8 cellular contexts compared by ENCODE assay signal in genomic region chr7:101085000-101085948, GRCh38. TPM values are rescaled to one million over a fixed set of nuclear protein-coding genes. Genes with fewer than 3 reads are reported as not detected.
A peak's percentile ranks its signal among the peaks of the same experiment; 100 is the strongest.
DNase-seq lines count a peak whose midpoint lies in the region; ATAC-seq and TF ChIP-seq lines count a peak whose summit lies in the region.

A gene with protein sequence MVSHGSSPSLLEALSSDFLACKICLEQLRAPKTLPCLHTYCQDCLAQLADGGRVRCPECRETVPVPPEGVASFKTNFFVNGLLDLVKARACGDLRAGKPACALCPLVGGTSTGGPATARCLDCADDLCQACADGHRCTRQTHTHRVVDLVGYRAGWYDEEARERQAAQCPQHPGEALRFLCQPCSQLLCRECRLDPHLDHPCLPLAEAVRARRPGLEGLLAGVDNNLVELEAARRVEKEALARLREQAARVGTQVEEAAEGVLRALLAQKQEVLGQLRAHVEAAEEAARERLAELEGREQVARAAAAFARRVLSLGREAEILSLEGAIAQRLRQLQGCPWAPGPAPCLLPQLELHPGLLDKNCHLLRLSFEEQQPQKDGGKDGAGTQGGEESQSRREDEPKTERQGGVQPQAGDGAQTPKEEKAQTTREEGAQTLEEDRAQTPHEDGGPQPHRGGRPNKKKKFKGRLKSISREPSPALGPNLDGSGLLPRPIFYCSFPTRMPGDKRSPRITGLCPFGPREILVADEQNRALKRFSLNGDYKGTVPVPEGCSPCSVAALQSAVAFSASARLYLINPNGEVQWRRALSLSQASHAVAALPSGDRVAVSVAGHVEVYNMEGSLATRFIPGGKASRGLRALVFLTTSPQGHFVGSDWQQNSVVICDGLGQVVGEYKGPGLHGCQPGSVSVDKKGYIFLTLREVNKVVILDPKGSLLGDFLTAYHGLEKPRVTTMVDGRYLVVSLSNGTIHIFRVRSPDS (plus strand): TSS chr7:101085481. CDS start chr7:101087313, 1,832 bp downstream.

- no peaks in the 10 kb centered on the region for H3K9me3 ChIP-seq in IMR-90 (ENCODE audit: control insufficient read depth, insufficient read depth, low read length)
- H3K9me3 ChIP-seq in RWPE2 (ENCODE audit: severe bottlenecking) = no peaks in the 10 kb centered on the region
- H3K9me3 ChIP-seq in neuron (ENCODE audit: low read length) = peaks cover 7% of the 10 kb centered on the region

- peak within 1 kb of the TSS; percentile 91 for H2BK20ac ChIP-seq in IMR-90 (ENCODE audit: low read depth, low read length)

- H3K14ac ChIP-seq in IMR-90 (replicated peaks; ENCODE audit: low read depth, low read length) = peak within 1 kb of the TSS; percentile 100

- peak within 1 kb of the TSS; percentile 84 for H3K4me2 ChIP-seq in IMR-90 (ENCODE audit: low read depth, low read length)

- peaks cover 15 to 45% of the 10 kb centered on the region in 2 experiments; a peak in 3 of 4 replicates for H3K79me1 ChIP-seq in IMR-90 (ENCODE audit: low read depth in 1 of 2, low read length in 2 of 2)

- peak; percentile 86 for ATAC-seq in GM21447 (IDR thresholded peaks at IDR 0.05; ENCODE audit: unreplicated experiment)
- peak; percentile 89 for ATAC-seq in IMR-90 (ENCODE audit: low read depth)
- peak; percentile 87 for ATAC-seq in RWPE2 (ENCODE audit: low read depth)

- H3K9ac ChIP-seq in IMR-90 (ENCODE audit: low read depth, low read length) = peak within 1 kb of the TSS; percentile 98

- intact Hi-C loops in IMR-90 (cut with micrococcal nuclease) = no loop called here

- H4K5ac ChIP-seq in IMR-90 (ENCODE audit: low read depth, low read length) = peak within 1 kb of the TSS; percentile 87

- CTCF ChIA-PET in IMR-90 (lab: Yijun Ruan, JAX) = interaction anchor here (1.0 kb wide), 1 partner anchor 197 kb away, joined by 3 read pairs; no protein-coding TSS in a partner anchor

- no peaks in the 10 kb centered on the region for H4K20me1 ChIP-seq in IMR-90 (ENCODE audit: insufficient read depth, low read length)

- H2BK15ac ChIP-seq in IMR-90 (ENCODE audit: low read depth, low read length) = peak within 1 kb of the TSS; percentile 90

- TF ChIP-seq CTCF in IMR-90 (conservative IDR thresholded peaks at IDR 0.05; ENCODE audit: low read depth, low read length) (no peak), RWPE2 (IDR thresholded peaks at IDR 0.05; ENCODE audit: poor library complexity, severe bottlenecking) (no peak), fibroblast of villous mesenchyme (IDR thresholded peaks at IDR 0.05; ENCODE audit: insufficient read depth, low read depth, low read length) (no peak)

- peak within 1 kb of the TSS; percentile 92 to 95 for H4K8ac ChIP-seq in IMR-90 (ENCODE audit: low read depth in 2 of 2, low read length in 2 of 2)

- peak within 1 kb of the TSS; percentile 97 for H2AFZ ChIP-seq in IMR-90 (replicated peaks; ENCODE audit: low read length, poor library complexity)
- peak within 1 kb of the TSS; percentile 94 for H2AFZ ChIP-seq in neuron (ENCODE audit: low read depth, low read length)

- H3K18ac ChIP-seq in IMR-90 (ENCODE audit: low read depth, low read length) = peak within 1 kb of the TSS; percentile 54

- H3K4me1 ChIP-seq in IMR-90 (ENCODE audit: control insufficient read depth, insufficient read depth, low read length) (peaks cover 5% of the 10 kb centered on the region; the same call in 1 of the 2 replicates), RWPE2 (ENCODE audit: insufficient read depth, poor library complexity, severe bottlenecking) (peaks cover 11% of the 10 kb centered on the region), neuron (ENCODE audit: insufficient read depth, low read length) (peaks cover 4% of the 10 kb centered on the region)

- H2AK5ac ChIP-seq in IMR-90 (ENCODE audit: low read depth, low read length) = peak within 1 kb of the TSS; percentile 95

- dilution Hi-C loops in IMR-90 (cut with HindIII; ENCODE audit: low sequenced_read_pairs, unreplicated experiment) = no loop called here

- DNase-seq in Caki2 (ENCODE audit: low read depth) = peak; percentile 76
- DNase-seq in IMR-90 = peak; percentile 74
- peak; percentile 97 for DNase-seq in RWPE2 (ENCODE audit: low spot score)
- peak; percentile 72 for DNase-seq in activated effector memory CD4-positive, alpha-beta T cell treated with Interleukin-2 at 50 U/mL for 16 hours
- peak; percentile 85 for DNase-seq in fibroblast of villous mesenchyme (ENCODE audit: low read depth)
- peak; percentile 55 for DNase-seq in stromal cell of bone marrow (ENCODE audit: low read depth)

- peak within 1 kb of the TSS; percentile 98 for H2AK9ac ChIP-seq in IMR-90 (replicated peaks; ENCODE audit: low read depth, low read length, poor library complexity)

- TF ChIP-seq RAD21 in IMR-90 (IDR thresholded peaks at IDR 0.05; ENCODE audit: low read length) = no peak

- no peaks in the 10 kb centered on the region for H3K27me3 ChIP-seq in IMR-90 (ENCODE audit: control insufficient read depth, insufficient read depth, low read length)
- no peaks in the 10 kb centered on the region for H3K27me3 ChIP-seq in RWPE2 (ENCODE audit: insufficient read depth, poor library complexity, severe bottlenecking)
- no peaks in the 10 kb centered on the region for H3K27me3 ChIP-seq in neuron (ENCODE audit: insufficient read depth, low read length)

- POLR2A ChIA-PET in IMR-90 (lab: Charles Lee; ENCODE audit: unreplicated experiment) = interaction anchor here (0.5 to 2.0 kb wide), 4 partner anchors 37 to 170 kb away, joined by 3 to 4 read pairs (median 4); no protein-coding TSS in a partner anchor

- WGBS in IMR-90 (ENCODE audit: extremely low coverage in 2 of 2, insufficient read length in 1 of 2), 2 experiments = 7% methylated on average over 8 of the region's 28 CpGs; no CpG with 5 or more reads in 1 of the 2 experiments

- H3K27ac ChIP-seq in IMR-90 (ENCODE audit: insufficient read depth, low read length) (peak within 1 kb of the TSS; percentile 92), RWPE2 (ENCODE audit: poor library complexity, severe bottlenecking) (peak within 1 kb of the TSS; percentile 95)

- no TSS peak for BruUV-seq in IMR-90 (replicated peaks; lab: Mats Ljungman, UMichigan)

- TF ChIP-seq POLR2A in IMR-90 (IDR thresholded peaks at IDR 0.05; ENCODE audit: low read depth, low read length) = peak; percentile 66

- peak within 1 kb of the TSS; percentile 97 for H4K91ac ChIP-seq in IMR-90 (ENCODE audit: insufficient read depth, low read depth, low read length)

- H3K4ac ChIP-seq in IMR-90 (ENCODE audit: low read depth, low read length) = peak within 1 kb of the TSS; percentile 100

- in situ Hi-C loops in Caki2 (cut with HindIII; ENCODE audit: low pct_unique_long_range_greater_than_20kb, low sequenced_read_pairs) (no loop called here), IMR-90 (cut with MboI; ENCODE audit: low sequenced_read_pairs) (no loop called here)

- peaks cover 7% of the 10 kb centered on the region for H3K9me1 ChIP-seq in IMR-90 (ENCODE audit: insufficient read depth, low read length)

- peak within 1 kb of the TSS; percentile 96 for H2BK120ac ChIP-seq in IMR-90 (ENCODE audit: low read depth, low read length)

- H3K4me3 ChIP-seq in IMR-90 (ENCODE audit: insufficient read depth, low read depth, low read length) (peak within 1 kb of the TSS; percentile 80), RWPE2 (ENCODE audit: severe bottlenecking) (peak within 1 kb of the TSS; percentile 57), fibroblast of villous mesenchyme (ENCODE audit: low read depth, low read length) (peak within 1 kb of the TSS; percentile 82), neuron (ENCODE audit: low read length) (peak within 1 kb of the TSS; percentile 77)

- peak within 1 kb of the TSS; percentile 99 for H3K23ac ChIP-seq in IMR-90 (ENCODE audit: low read depth, low read length)

- H3K56ac ChIP-seq in IMR-90 (ENCODE audit: extremely low read depth, insufficient read depth, low read length) = peak within 1 kb of the TSS; percentile 95

- H2BK5ac ChIP-seq in IMR-90 (ENCODE audit: low read depth, low read length, poor library complexity, severe bottlenecking) = peak within 1 kb of the TSS; percentile 91

- H3K36me3 ChIP-seq in IMR-90 (ENCODE audit: control insufficient read depth, insufficient read depth, low read length) = peaks cover 34% of the 10 kb centered on the region
- H3K36me3 ChIP-seq in RWPE2 (ENCODE audit: low read depth) = peaks cover 37% of the 10 kb centered on the region
- peaks cover 25% of the 10 kb centered on the region for H3K36me3 ChIP-seq in neuron (ENCODE audit: insufficient read depth, low read length)

TF ChIP-seq in IMR-90, 13 proteins besides CTCF, POLR2A, EP300 and RAD21 (continues in another document):
- TF ChIP-seq, protein P1, sequence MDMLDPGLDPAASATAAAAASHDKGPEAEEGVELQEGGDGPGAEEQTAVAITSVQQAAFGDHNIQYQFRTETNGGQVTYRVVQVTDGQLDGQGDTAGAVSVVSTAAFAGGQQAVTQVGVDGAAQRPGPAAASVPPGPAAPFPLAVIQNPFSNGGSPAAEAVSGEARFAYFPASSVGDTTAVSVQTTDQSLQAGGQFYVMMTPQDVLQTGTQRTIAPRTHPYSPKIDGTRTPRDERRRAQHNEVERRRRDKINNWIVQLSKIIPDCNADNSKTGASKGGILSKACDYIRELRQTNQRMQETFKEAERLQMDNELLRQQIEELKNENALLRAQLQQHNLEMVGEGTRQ (IDR thresholded peaks at IDR 0.05; ENCODE audit: low read depth, low read length) = no peak
- TF ChIP-seq FOS (IDR thresholded peaks at IDR 0.05; ENCODE audit: low read depth, low read length) = no peak
- TF ChIP-seq RCOR1 (IDR thresholded peaks at IDR 0.05; ENCODE audit: insufficient replicate concordance, low read length) = no peak
- TF ChIP-seq SMC3 (IDR thresholded peaks at IDR 0.05; ENCODE audit: low read depth, low read length) = 0 out of 2 replicates have a peak, but pooled peaks have one; percentile 2
- TF ChIP-seq CEBPB (IDR thresholded peaks at IDR 0.05; ENCODE audit: low read depth, low read length) = peak; percentile 81
- no peak for TF ChIP-seq MAFK (IDR thresholded peaks at IDR 0.05; ENCODE audit: low read depth, low read length)
- no peak for TF ChIP-seq MXI1 (IDR thresholded peaks at IDR 0.05; ENCODE audit: borderline replicate concordance, low read depth, low read length)
- TF ChIP-seq RFX5 (IDR thresholded peaks at IDR 0.05; ENCODE audit: low read depth, low read length) = no peak
- TF ChIP-seq CHD1 (IDR thresholded peaks at IDR 0.05; ENCODE audit: low read depth, low read length) = no peak
- TF ChIP-seq BHLHE40 (IDR thresholded peaks at IDR 0.05; ENCODE audit: low read depth, low read length) = no peak
- no peak for TF ChIP-seq NFE2L2 (IDR thresholded peaks at IDR 0.05; ENCODE audit: low read depth, low read length)
- TF ChIP-seq MAZ (IDR thresholded peaks at IDR 0.05; ENCODE audit: borderline replicate concordance, low read depth, low read length) = peak; percentile 96

RNA-seq across cellular contexts. Expression of the gene that starts here (rescaled TPM):
- total RNA-seq in Caki2 (2014; rRNA removed; shearing (Covaris generic); ENCODE audit: low replicate concordance) = 4.1 and 6.8 TPM in 2 replicates
- total RNA-seq in IMR-90 (2012; rRNA removed) (3.9 and 4.4 TPM in 2 replicates), fibroblast of villous mesenchyme (11.0 and 16.0 TPM in 2 replicates)
- 4.7 and 5.9 TPM in 2 replicates for polyA plus RNA-seq in IMR-90 (2012; rRNA removed)
- 2.7 and 2.9 TPM in 2 replicates for polyA plus RNA-seq in IMR-90 (2012; cell fraction: cytosol; rRNA removed)
- 10.6 and 11.6 TPM in 2 replicates for polyA plus RNA-seq in IMR-90 (2012; cell fraction: nucleus; rRNA removed; ENCODE audit: low replicate concordance)

Comparison
In these comparisons a context has a peak if more than half of its experiments do, and no peak if none do; other contexts are left out.
1. Peak in every context shown above with its lines: DNase-seq, ATAC-seq, H3K4me3 ChIP-seq and H3K27ac ChIP-seq.